In the genomic region with DNA sequence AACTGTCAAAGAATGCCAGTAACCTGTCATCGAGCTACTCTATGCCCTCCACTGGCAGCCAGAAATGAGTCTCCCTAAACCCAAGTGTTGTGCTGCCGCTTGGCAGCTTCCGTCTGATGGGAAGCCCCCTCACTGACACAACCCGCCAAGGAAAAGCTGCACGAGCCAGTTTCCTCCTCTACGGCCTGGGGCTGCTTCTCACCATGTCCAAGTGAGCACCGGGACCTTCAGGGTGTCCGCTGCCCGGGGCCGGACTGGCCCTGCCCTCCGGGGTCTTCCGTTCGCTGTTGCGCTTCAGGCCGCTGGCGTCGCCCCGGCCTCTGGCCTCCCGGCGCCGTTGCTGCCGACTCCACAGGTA, we compare ENCODE assay signal across 8 cellular contexts. TPM values are rescaled to one million over a fixed set of nuclear protein-coding genes. Genes with fewer than 3 reads are reported as not detected.
DNase-seq lines count a peak whose midpoint lies in the region; ATAC-seq and TF ChIP-seq lines count a peak whose summit lies in the region.

No MANE protein-coding gene starts in this region.

- peak overlapping the region; percentile 72 to 93 for H3K4me3 ChIP-seq in HCT116 (replicated peaks in 1 of 2; ENCODE audit: low read depth in 1 of 2, low read length in 2 of 2)
- peak overlapping the region; percentile 56 to 98 (median 88) for H3K4me3 ChIP-seq in heart left ventricle
- H3K4me3 ChIP-seq in gastrocnemius medialis = peak overlapping the region; percentile 84 to 96 (median 92)

- in situ Hi-C loops in gastrocnemius medialis (cut with MboI; ENCODE audit: low sequenced_read_pairs in 4 of 4) = no loop called here

- H3K36me3 ChIP-seq in HCT116 (ENCODE audit: control insufficient read depth in 1 of 2, insufficient read depth in 2 of 2, low read length in 2 of 2) = no peaks in the 10 kb centered on the region
- no peaks in the 10 kb centered on the region for H3K36me3 ChIP-seq in heart left ventricle
- H3K36me3 ChIP-seq in gastrocnemius medialis = no peaks in the 10 kb centered on the region

- H3K27ac ChIP-seq in HCT116 (ENCODE audit: low read depth, low read length) (peak overlapping the region; percentile 78), heart left ventricle (peak overlapping the region; percentile 80 to 97 (median 94)), gastrocnemius medialis (peak overlapping the region; percentile 84 to 99 (median 97))

- DNase-seq in GM10248 (ENCODE audit: extremely low spot score) = peak; percentile 16
- no peak for DNase-seq in HCT116 (ENCODE audit: low read depth, low spot score)
- peak; percentile 37 for DNase-seq in NCI-H748 (lab: John Stamatoyannopoulos, UW; ENCODE audit: unreplicated experiment)
- peak; percentile 2 to 39 (median 9) for DNase-seq in activated naive CD4-positive, alpha-beta T cell (lab: John Stamatoyannopoulos, UW)
- peak in 2 of 5 donors; percentile 17 to 28 for DNase-seq in heart left ventricle
- peak in 1 of 2 donors; percentile 18 for DNase-seq in gastrocnemius medialis
- DNase-seq in NCI-H187 treated with DMSO at 0.1 percent for 48 hours (lab: John Stamatoyannopoulos, UW) = no peak
- no peak for DNase-seq in NCI-H1092 treated with DMSO at 0.1 percent for 48 hours (lab: John Stamatoyannopoulos, UW)

- CTCF ChIA-PET in GM10248 (lab: Yijun Ruan, JAX) (interaction anchor here (1.3 to 2.1 kb wide), 4 partner anchors 16 to 191 kb away, joined by 3 to 5 read pairs (median 4); no protein-coding TSS in a partner anchor), HCT116 (lab: Charles Lee) (no interaction called here)

- WGBS in heart left ventricle, 4 donors = 0 to 1% (median 0%) methylated on average over 18 to 22 of the region's 22 CpGs

- TF ChIP-seq CTCF in GM10248 (IDR thresholded peaks at IDR 0.05; ENCODE audit: control extremely low read depth, extremely low read depth, low read depth, missing control alignments) = no peak
- TF ChIP-seq CTCF in HCT116 (IDR thresholded peaks at IDR 0.05 in 2 of 3, conservative IDR thresholded peaks at IDR 0.05 in 1 of 3; ENCODE audit: borderline replicate concordance in 1 of 3, insufficient read depth in 1 of 3, low read depth in 2 of 3, low read length in 2 of 3) = no peak
- no peak for TF ChIP-seq CTCF in heart left ventricle (IDR thresholded peaks at IDR 0.05)
- no peak for TF ChIP-seq CTCF in gastrocnemius medialis (IDR thresholded peaks at IDR 0.05 in 4 of 5, conservative IDR thresholded peaks at IDR 0.05 in 1 of 5)

- H3K9me2 ChIP-seq in HCT116 (ENCODE audit: insufficient read depth) = no peaks in the 10 kb centered on the region

- H3K27me3 ChIP-seq in HCT116 (ENCODE audit: insufficient read depth, low read length) (no peaks in the 10 kb centered on the region), heart left ventricle (no peaks in the 10 kb centered on the region), gastrocnemius medialis (no peaks in the 10 kb centered on the region)

- no TSS peak for BruUV-seq in HCT116 (replicated peaks; lab: Mats Ljungman, UMichigan)

- no peak for TF ChIP-seq RAD21 in HCT116 (IDR thresholded peaks at IDR 0.05; ENCODE audit: low read depth)

- RAD21 ChIA-PET in HCT116 (lab: Charles Lee; ENCODE audit: low non-redundant PET in 1 of 2, low total read pairs in 2 of 2, uncharacterized antibody in 2 of 2, unreplicated experiment in 2 of 2) = no interaction called here

- H3K4me1 ChIP-seq in HCT116 (ENCODE audit: control insufficient read depth in 1 of 2, insufficient read depth in 2 of 2, low read length in 2 of 2) = peaks cover 14 to 24% of the 10 kb centered on the region in 2 experiments
- peaks cover 2 to 69% (median 33%) of the 10 kb centered on the region in 12 donors for H3K4me1 ChIP-seq in heart left ventricle
- peaks cover 60 to 61% of the 10 kb centered on the region in 2 donors for H3K4me1 ChIP-seq in gastrocnemius medialis

- H3K9me3 ChIP-seq in HCT116 (ENCODE audit: control insufficient read depth in 1 of 2, insufficient read depth in 1 of 2, low read depth in 1 of 2, low read length in 2 of 2) (no peaks in the 10 kb centered on the region), heart left ventricle (no peaks in the 10 kb centered on the region), gastrocnemius medialis (no peaks in the 10 kb centered on the region)

- POLR2A ChIA-PET in GM10248 (lab: Yijun Ruan, JAX) (interaction anchor here (1.2 kb wide), 1 partner anchor 16 kb away, joined by 3 read pairs; no protein-coding TSS in a partner anchor), HCT116 (lab: Charles Lee) (interaction anchor here (1.2 kb wide), 1 partner anchor 17 kb away, joined by 3 read pairs; no protein-coding TSS in a partner anchor)

- TF ChIP-seq POLR2A in HCT116 (IDR thresholded peaks at IDR 0.05; ENCODE audit: borderline replicate concordance, extremely low read depth, insufficient read depth, insufficient read length) (no peak), heart left ventricle (IDR thresholded peaks at IDR 0.05) (no peak), gastrocnemius medialis (IDR thresholded peaks at IDR 0.05) (no peak)

- intact Hi-C loops in HCT116 (cut with micrococcal nuclease) = no loop called here
- intact Hi-C loops in heart left ventricle (cut with DNase I) = loop anchor here in 4 of 10 donors (5.0 to 10.0 kb wide), 6 partner anchors 63 to 1876 kb away; a partner anchor contains a TSS
- intact Hi-C loops in gastrocnemius medialis (cut with DNase I; ENCODE audit: low total_unique reads) = loop anchor here (2.0 to 5.0 kb wide), 3 partner anchors 92 to 583 kb away; a partner anchor contains a TSS

- peak overlapping the region; percentile 74 for H3K9ac ChIP-seq in HCT116 (ENCODE audit: low read length)

- H2AFZ ChIP-seq in HCT116 (ENCODE audit: low read depth, low read length, poor library complexity, severe bottlenecking) = no peak overlapping the region

- ATAC-seq in HCT116 (peak; percentile 23), heart left ventricle (peak in 2 of 4 donors; percentile 16 to 25), gastrocnemius medialis (peak in 1 of 2 donors; percentile 6)

- 0 out of 2 replicates have a peak, but pooled peaks cover 3% of the 10 kb centered on the region for H4K20me1 ChIP-seq in HCT116 (ENCODE audit: insufficient read depth)

- H3K79me2 ChIP-seq in HCT116 (ENCODE audit: insufficient read depth, low read length) = peaks cover 56% of the 10 kb centered on the region

- peak overlapping the region; percentile 91 for H3K4me2 ChIP-seq in HCT116 (ENCODE audit: low read length)

TF ChIP-seq in HCT116, 20 proteins besides CTCF, POLR2A, EP300 and RAD21:
- no peak for TF ChIP-seq POLR2AphosphoS5 (IDR thresholded peaks at IDR 0.05; ENCODE audit: low read depth, low read length)
- no peak for TF ChIP-seq JUND (IDR thresholded peaks at IDR 0.05)
- TF ChIP-seq, protein P1, sequence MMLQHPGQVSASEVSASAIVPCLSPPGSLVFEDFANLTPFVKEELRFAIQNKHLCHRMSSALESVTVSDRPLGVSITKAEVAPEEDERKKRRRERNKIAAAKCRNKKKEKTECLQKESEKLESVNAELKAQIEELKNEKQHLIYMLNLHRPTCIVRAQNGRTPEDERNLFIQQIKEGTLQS (IDR thresholded peaks at IDR 0.05) = no peak
- TF ChIP-seq, protein P2, sequence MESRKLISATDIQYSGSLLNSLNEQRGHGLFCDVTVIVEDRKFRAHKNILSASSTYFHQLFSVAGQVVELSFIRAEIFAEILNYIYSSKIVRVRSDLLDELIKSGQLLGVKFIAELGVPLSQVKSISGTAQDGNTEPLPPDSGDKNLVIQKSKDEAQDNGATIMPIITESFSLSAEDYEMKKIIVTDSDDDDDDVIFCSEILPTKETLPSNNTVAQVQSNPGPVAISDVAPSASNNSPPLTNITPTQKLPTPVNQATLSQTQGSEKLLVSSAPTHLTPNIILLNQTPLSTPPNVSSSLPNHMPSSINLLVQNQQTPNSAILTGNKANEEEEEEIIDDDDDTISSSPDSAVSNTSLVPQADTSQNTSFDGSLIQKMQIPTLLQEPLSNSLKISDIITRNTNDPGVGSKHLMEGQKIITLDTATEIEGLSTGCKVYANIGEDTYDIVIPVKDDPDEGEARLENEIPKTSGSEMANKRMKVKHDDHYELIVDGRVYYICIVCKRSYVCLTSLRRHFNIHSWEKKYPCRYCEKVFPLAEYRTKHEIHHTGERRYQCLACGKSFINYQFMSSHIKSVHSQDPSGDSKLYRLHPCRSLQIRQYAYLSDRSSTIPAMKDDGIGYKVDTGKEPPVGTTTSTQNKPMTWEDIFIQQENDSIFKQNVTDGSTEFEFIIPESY (IDR thresholded peaks at IDR 0.05; ENCODE audit: extremely low read depth, insufficient replicate concordance, low read length) = no peak
- TF ChIP-seq ZFX (IDR thresholded peaks at IDR 0.05) = no peak; the same call in 1 of the 2 replicates
- TF ChIP-seq ZNF274 (IDR thresholded peaks at IDR 0.05; ENCODE audit: low read depth, low read length) = no peak
- TF ChIP-seq TCF7L2 (IDR thresholded peaks at IDR 0.05; ENCODE audit: borderline replicate concordance, extremely low read depth, insufficient read depth, insufficient read length) = no peak
- no peak for TF ChIP-seq YY1 (IDR thresholded peaks at IDR 0.05; ENCODE audit: extremely low read depth, insufficient replicate concordance, low read depth, low read length)
- no peak for TF ChIP-seq EZH2phosphoT487 (IDR thresholded peaks at IDR 0.05; ENCODE audit: borderline replicate concordance)
- no peak for TF ChIP-seq CBX3 (IDR thresholded peaks at IDR 0.05; ENCODE audit: low read depth)
- TF ChIP-seq EGR1 (IDR thresholded peaks at IDR 0.05; ENCODE audit: low read depth) = no peak
TF ChIP-seq in HCT116: peak in this region for 0.

RNA-seq across cellular contexts. Expression of a gene that starts 0.5 kb away (rescaled TPM):
- total RNA-seq in HCT116 (2021; ENCODE audit: unreplicated experiment) = 54.9 TPM
- polyA plus RNA-seq in HCT116 (2012) = 18.4 and 25.3 TPM in 2 replicates
- 10 to 100 TPM; 39.1 to 67.0 (median 57.2) TPM for total RNA-seq in heart left ventricle
- polyA plus RNA-seq in heart left ventricle = 10 to 100 TPM; 25.9 to 45.7 TPM
- 10 to 100 TPM; 57.6 to 82.2 (median 64.3) TPM for total RNA-seq in gastrocnemius medialis

RNA-seq across cellular contexts. Expression of a gene that starts 0.9 kb away (rescaled TPM):
- 1.6 TPM for total RNA-seq in HCT116 (2021; ENCODE audit: unreplicated experiment)
- 0.75 and 0.83 TPM in 2 replicates for polyA plus RNA-seq in HCT116 (2012)
- 1 to 10 TPM; 2.5 to 5.9 (median 3.7) TPM for total RNA-seq in heart left ventricle
- polyA plus RNA-seq in heart left ventricle = 1 to 10 TPM; 1.4 to 2.8 TPM
- 1 to 10 TPM; 1.1 to 3.7 (median 1.9) TPM for total RNA-seq in gastrocnemius medialis

Comparison
In these comparisons a context has a peak if more than half of its experiments do, and no peak if none do; other contexts are left out.
1. DNase-seq: peak in GM10248 (single experiment), NCI-H748 (single experiment) and activated naive CD4-positive, alpha-beta T cell (4 of 4); none in HCT116 (single experiment), NCI-H187 treated with DMSO at 0.1 percent for 48 hours (single experiment) and NCI-H1092 treated with DMSO at 0.1 percent for 48 hours (single experiment).
2. Peak in every context shown above with its lines, with median percentiles within 50 percentile points of each other: H3K27ac ChIP-seq and H3K4me3 ChIP-seq.